8 cellular contexts compared by ENCODE assay signal in genomic region chr21:27564684-27565280, GRCh38.
DNase-seq lines count a peak whose midpoint lies in the region; ATAC-seq, FAIRE-seq and TF ChIP-seq lines count a peak whose summit lies in the region.

No MANE protein-coding gene starts in this region.

- H3K4me3 Mint-ChIP-seq in glutamatergic neuron (ENCODE audit: unreplicated experiment) = no peak overlapping the region

- no peak for TF ChIP-seq POLR2A in gastrocnemius medialis (IDR thresholded peaks at IDR 0.05)

- TF ChIP-seq CTCF in glutamatergic neuron (IDR thresholded peaks at IDR 0.05; ENCODE audit: partially characterized antibody, unreplicated experiment) (peak; percentile 69), gastrocnemius medialis (IDR thresholded peaks at IDR 0.05 in 4 of 5, conservative IDR thresholded peaks at IDR 0.05 in 1 of 5) (peak; percentile 32 to 69 (median 58))

- no peak overlapping the region for H3K27ac Mint-ChIP-seq in glutamatergic neuron (ENCODE audit: unreplicated experiment)

- no peaks in the 10 kb centered on the region for H3K36me3 Mint-ChIP-seq in glutamatergic neuron (ENCODE audit: unreplicated experiment)

- in situ Hi-C loops in KBM-7 (cut with MboI; ENCODE audit: low pct_unique_long_range_greater_than_20kb, low sequenced_read_pairs) (no loop called here), gastrocnemius medialis (cut with MboI; ENCODE audit: low sequenced_read_pairs in 4 of 4) (loop anchor here in 2 of 4 donors (5.0 to 25.0 kb wide), 3 partner anchors 140 to 712 kb away; no protein-coding TSS in a partner anchor)

- intact Hi-C loops in gastrocnemius medialis (cut with DNase I; ENCODE audit: low total_unique reads) = loop anchor here (5.0 to 10.0 kb wide), 3 partner anchors 73 to 790 kb away; no protein-coding TSS in a partner anchor

- H3K36me3 ChIP-seq in gastrocnemius medialis = no peaks in the 10 kb centered on the region

- ATAC-seq in gastrocnemius medialis (peak in 1 of 2 donors; percentile 76), GM21723 (IDR thresholded peaks at IDR 0.05; ENCODE audit: unreplicated experiment) (no peak), HG03025 (IDR thresholded peaks at IDR 0.05; ENCODE audit: low FRiP score, unreplicated experiment) (no peak)

- no peaks in the 10 kb centered on the region for H3K27me3 ChIP-seq in gastrocnemius medialis

- H3K9me3 Mint-ChIP-seq in glutamatergic neuron (ENCODE audit: unreplicated experiment) = no peaks in the 10 kb centered on the region

- peak; percentile 15 for FAIRE-seq in TTC549 (lab: Jason Lieb, UNC)

- no peaks in the 10 kb centered on the region for H3K27me3 Mint-ChIP-seq in glutamatergic neuron (ENCODE audit: unreplicated experiment)

- H3K4me3 ChIP-seq in gastrocnemius medialis = no peak overlapping the region

- DNase-seq in D341Med (ENCODE audit: low spot score) = peak; percentile 54
- DNase-seq in KBM-7 = peak; percentile 27
- peak; percentile 41 for DNase-seq in glutamatergic neuron
- DNase-seq in gastrocnemius medialis = peak in 1 of 2 donors; percentile 42
- no peak for DNase-seq in NCI-H2029 treated with DMSO at 0.1 percent for 48 hours (lab: John Stamatoyannopoulos, UW)

- H3K4me1 Mint-ChIP-seq in glutamatergic neuron (ENCODE audit: low read depth, unreplicated experiment) = peaks cover 4% of the 10 kb centered on the region

- peak overlapping the region in 2 of 4 donors; percentile 8 to 44 for H3K27ac ChIP-seq in gastrocnemius medialis

- peaks cover 6 to 14% of the 10 kb centered on the region in 2 donors for H3K4me1 ChIP-seq in gastrocnemius medialis

- H3K9me3 ChIP-seq in gastrocnemius medialis = no peaks in the 10 kb centered on the region
